ENCODE assay signal across 8 cellular contexts in the genomic region with DNA sequence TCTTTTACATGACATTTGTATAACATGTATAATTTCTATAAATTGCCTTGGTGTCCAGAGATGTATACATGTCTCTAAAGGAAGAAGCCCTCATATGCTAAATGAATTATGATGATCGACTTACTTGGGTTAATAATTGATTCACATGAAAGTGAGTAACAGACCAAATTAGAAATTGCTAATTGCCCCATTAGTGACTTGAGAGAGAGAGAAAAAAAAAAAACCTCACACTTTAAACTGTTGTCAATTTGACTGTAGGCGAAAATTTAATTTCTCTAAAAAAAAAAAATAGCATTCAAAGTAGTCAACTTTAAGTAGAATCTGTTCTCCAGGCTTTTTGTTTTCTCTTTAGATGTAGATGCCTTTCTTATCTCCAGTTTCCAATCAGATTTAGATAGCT.
"Had no signal": no experiment of that assay in that cellular context is flagged by ENCODE, and none has a peak within 500 bp of the region (broad histone marks: within the 10 kb centered on the region; RNA-seq: fewer than 3 reads in every experiment).

No MANE protein-coding gene starts in this region.

- H3K27ac ChIP-seq: HL-60, KMS-11 had no signal

- DNase-seq: IMR-90, KBM-7, KG1 had no signal

- H3K4me2 ChIP-seq: KMS-11 had no signal

- ATAC-seq: HepG2, K562 had no signal

- H3K9ac ChIP-seq: KMS-11 had no signal

- H3K4me3 ChIP-seq: K562 had no signal

- FAIRE-seq: HepG2, HTR-8/SVneo, K562 had no signal
